ENCODE assay signal across 19 cellular contexts in genomic region chr12:56804684-56805083, GRCh38. TPM values are rescaled to one million over a fixed set of nuclear protein-coding genes. Genes with fewer than 3 reads are reported as not detected.
DNase-seq lines count a peak whose midpoint lies in the region; ATAC-seq, FAIRE-seq and TF ChIP-seq lines count a peak whose summit lies in the region.
"Had no signal": no experiment of that assay in that cellular context is flagged by ENCODE, and none has a peak within 500 bp of the region (broad histone marks: within the 10 kb centered on the region; RNA-seq: fewer than 3 reads in every experiment).

No MANE protein-coding gene starts in this region.

- TF ChIP-seq CTCF in H1 (IDR thresholded peaks at IDR 0.05; ENCODE audit: control extremely low read depth in 1 of 3, insufficient read depth in 1 of 3, low read depth in 1 of 3, low read length in 3 of 3), result no peak
- TF ChIP-seq CTCF in liver (IDR thresholded peaks at IDR 0.05; ENCODE audit: low read depth, low read length, missing input control), result no peak
- TF ChIP-seq CTCF in osteocyte (IDR thresholded peaks at IDR 0.05), result no peak

- no peak overlapping the region for H2AFZ ChIP-seq in H1 (ENCODE audit: low read length)
- H2AFZ ChIP-seq: GM23248 had no signal

- no peak for TF ChIP-seq RAD21 in H1 (IDR thresholded peaks at IDR 0.05 in 1 of 2, conservative IDR thresholded peaks at IDR 0.05 in 1 of 2; ENCODE audit: low read depth in 2 of 2, low read length in 2 of 2)
- TF ChIP-seq RAD21 in liver (IDR thresholded peaks at IDR 0.05), result no peak

- H2BK5ac ChIP-seq in H1 (ENCODE audit: low read depth, low read length), result no peak overlapping the region

- no peak overlapping the region for H2BK15ac ChIP-seq in H1 (ENCODE audit: low read length)

- H3K4me1 Mint-ChIP-seq in osteocyte (ENCODE audit: unreplicated experiment), result no peaks in the 10 kb centered on the region

- no peak overlapping the region for H3K9ac ChIP-seq in H1 (replicated peaks in 1 of 4; ENCODE audit: extremely low read depth in 1 of 4, low read depth in 3 of 4, low read length in 3 of 4)
- no peak overlapping the region for H3K9ac ChIP-seq in liver (ENCODE audit: low read depth in 1 of 2, low read length in 2 of 2)
- H3K9ac ChIP-seq: GM23248 had no signal

- H2BK120ac ChIP-seq in H1 (replicated peaks; ENCODE audit: low read depth, low read length), result no peak overlapping the region

- no peak overlapping the region for H3K14ac ChIP-seq in H1 (ENCODE audit: insufficient read length)

- H4K91ac ChIP-seq in H1 (replicated peaks; ENCODE audit: insufficient read length, low read length), result no peak overlapping the region

- no peak for DNase-seq in H1 (ENCODE audit: low read depth in 1 of 2, low spot score in 2 of 2)
- peak; percentile 79 for DNase-seq in osteocyte (ENCODE audit: extremely low spot score, unreplicated experiment)
- DNase-seq in urothelium cell line (ENCODE audit: low spot score), result no peak
- DNase-seq in GM12892 (ENCODE audit: insufficient read length), result no peak
- no peak for DNase-seq in G401 (ENCODE audit: low spot score)
- DNase-seq: AML-193; Caco-2; CD4-positive, alpha-beta T cell; GDM1; HCEC 1CT had no signal

- H2BK12ac ChIP-seq in H1 (ENCODE audit: low read depth, low read length), result 0 out of 2 replicates have a peak overlapping the region, but pooled peaks have one; percentile 39

- H3K36me3 ChIP-seq in H1 (ENCODE audit: control insufficient read depth in 2 of 4, insufficient read depth in 4 of 4, low read length in 3 of 4) (no peaks in the 10 kb centered on the region), liver (ENCODE audit: control insufficient read depth in 4 of 4, insufficient read depth in 3 of 4, low read depth in 1 of 4, low read length in 3 of 4) (no peaks in the 10 kb centered on the region)

- H3K4me2 ChIP-seq in H1 (ENCODE audit: insufficient read depth in 1 of 2, low read depth in 2 of 2, low read length in 2 of 2), result no peak overlapping the region
- H3K4me2 ChIP-seq: A549 had no signal

- no peak overlapping the region for H4K8ac ChIP-seq in H1 (ENCODE audit: extremely low read depth, insufficient read depth, low read length)

- 79% methylated on average over 6 of the region's 6 CpGs; no CpG with 5 or more reads in 1 of the 2 experiments for WGBS in H1 (ENCODE audit: extremely low coverage in 1 of 2, insufficient coverage in 1 of 2, insufficient read length in 1 of 2, insufficient replicate concordance in 2 of 2, low coverage in 1 of 2, low lambda C conversion rate in 2 of 2, missing lambda C conversion rate in 1 of 2), 2 experiments
- 63% methylated on average over 6 of the region's 6 CpGs for WGBS in liver

- H3K79me2 ChIP-seq in H1 (ENCODE audit: control insufficient read depth in 1 of 2, insufficient read depth in 2 of 2, low read length in 2 of 2), result no peaks in the 10 kb centered on the region

- no peak overlapping the region for H3K4me3 Mint-ChIP-seq in osteocyte (ENCODE audit: unreplicated experiment)
- H3K4me3 Mint-ChIP-seq: CD4-positive, alpha-beta T cell had no signal

- FAIRE-seq in H1 (lab: Jason Lieb, UNC) (no peak), urothelium cell line (lab: Jason Lieb, UNC) (peak; percentile 23), GM12892 (lab: Jason Lieb, UNC) (no peak)
- FAIRE-seq: A549, D721Med, H54 had no signal

- no peak overlapping the region for H3K27ac Mint-ChIP-seq in osteocyte (ENCODE audit: unreplicated experiment)
- H3K27ac Mint-ChIP-seq: CD4-positive, alpha-beta T cell had no signal

- POLR2A ChIA-PET in H1 (lab: Charles Lee; ENCODE audit: partially characterized antibody), result no interaction called here

- peaks cover 9% of the 10 kb centered on the region for H3K27me3 Mint-ChIP-seq in osteocyte (ENCODE audit: unreplicated experiment)
- H3K27me3 Mint-ChIP-seq: CD4-positive, alpha-beta T cell had no signal

- H2AK5ac ChIP-seq in H1 (ENCODE audit: low read depth, low read length), result no peak overlapping the region

- H3K18ac ChIP-seq in H1 (ENCODE audit: extremely low read depth, low read length), result no peak overlapping the region

- CTCF ChIA-PET in H1 (lab: Charles Lee; ENCODE audit: partially characterized antibody), result interaction anchor here (0.6 to 2.2 kb wide), 4 partner anchors 13 to 52 kb away, joined by 5 to 6 read pairs (median 5); partner anchors contain the start of genes HSD17B6 and PRIM1

- H4K5ac ChIP-seq in H1 (ENCODE audit: insufficient read length, low read depth, low read length), result no peak overlapping the region

- H3K23me2 ChIP-seq in H1 (ENCODE audit: low read depth, low read length), result no peaks in the 10 kb centered on the region

- H3K56ac ChIP-seq in H1 (replicated peaks; ENCODE audit: insufficient read length, low read depth, low read length), result no peak overlapping the region

- H3K27ac ChIP-seq in H1 (ENCODE audit: low read depth, low read length), result no peak overlapping the region; the same call in 1 of the 2 replicates
- no peak overlapping the region for H3K27ac ChIP-seq in liver (ENCODE audit: low read depth in 1 of 2, low read length in 2 of 2)
- H3K27ac ChIP-seq: 22Rv1, C4-2B, GM23248 had no signal

- in situ Hi-C loops in G401 (cut with HindIII; ENCODE audit: low sequenced_read_pairs), result no loop called here

- H3K4me3 ChIP-seq in H1 (ENCODE audit: extremely low read depth in 1 of 4, insufficient read depth in 2 of 4, low read depth in 3 of 4, low read length in 4 of 4), result no peak overlapping the region
- H3K4me3 ChIP-seq in liver (ENCODE audit: low read depth in 1 of 3, low read length in 3 of 3), result no peak overlapping the region
- H3K4me3 ChIP-seq: A549, GM23248 had no signal

- no peak for TF ChIP-seq POLR2A in H1 (IDR thresholded peaks at IDR 0.05; ENCODE audit: control extremely low read depth in 1 of 2, low read depth in 2 of 2, low read length in 2 of 2)
- TF ChIP-seq POLR2A in GM12892 (IDR thresholded peaks at IDR 0.05; ENCODE audit: low read depth, low read length), result no peak

- H2BK20ac ChIP-seq in H1 (ENCODE audit: low read length), result no peak overlapping the region

- H3K27me3 ChIP-seq in H1 (replicated peaks in 1 of 4; ENCODE audit: control insufficient read depth in 3 of 4, extremely low read depth in 1 of 4, insufficient read depth in 3 of 4, low read length in 3 of 4), result no peaks in the 10 kb centered on the region
- no peaks in the 10 kb centered on the region for H3K27me3 ChIP-seq in liver (ENCODE audit: control insufficient read depth in 4 of 4, insufficient read depth in 4 of 4, low read length in 3 of 4)

- H3K9me3 Mint-ChIP-seq in osteocyte (ENCODE audit: unreplicated experiment), result no peaks in the 10 kb centered on the region
- H3K9me3 Mint-ChIP-seq: CD4-positive, alpha-beta T cell had no signal

- no peak overlapping the region for H3K23ac ChIP-seq in H1 (ENCODE audit: insufficient read length)

- no peak for ATAC-seq in GM19351 (IDR thresholded peaks at IDR 0.05; ENCODE audit: unreplicated experiment)

- no peaks in the 10 kb centered on the region; a peak in 1 of 7 replicates for H3K4me1 ChIP-seq in H1 (replicated peaks in 1 of 4; ENCODE audit: control insufficient read depth in 3 of 4, insufficient read depth in 4 of 4, low read length in 3 of 4)
- H3K4me1 ChIP-seq in liver (ENCODE audit: control insufficient read depth in 4 of 4, insufficient read depth in 4 of 4, low read length in 3 of 4), result peaks cover 13 to 42% (median 24%) of the 10 kb centered on the region in 4 donors
- H3K4me1 ChIP-seq: Caco-2 had no signal

- H3K79me1 ChIP-seq in H1 (ENCODE audit: low read depth, low read length), result no peaks in the 10 kb centered on the region

- H3K9me3 ChIP-seq in H1 (ENCODE audit: insufficient read depth in 2 of 2, low read depth in 1 of 2, low read length in 1 of 2) (peaks cover 16 to 20% of the 10 kb centered on the region in 2 experiments), liver (ENCODE audit: control insufficient read depth in 4 of 4, low read length in 3 of 4) (no peaks in the 10 kb centered on the region)
- H3K9me3 ChIP-seq: A549 had no signal

- H3K36me3 Mint-ChIP-seq in osteocyte (ENCODE audit: unreplicated experiment), result no peaks in the 10 kb centered on the region

- no peak overlapping the region for H3K4ac ChIP-seq in H1 (replicated peaks; ENCODE audit: insufficient read length, low read depth, low read length)

- no peaks in the 10 kb centered on the region for H4K20me1 ChIP-seq in H1 (replicated peaks in 1 of 2; ENCODE audit: control insufficient read depth in 1 of 2, insufficient read depth in 2 of 2, low read length in 2 of 2)

- TF ChIP-seq EP300 in H1 (IDR thresholded peaks at IDR 0.05; ENCODE audit: borderline replicate concordance in 1 of 2, low read depth in 2 of 2, low read length in 2 of 2), result no peak

TF ChIP-seq in H1, 55 proteins besides CTCF, POLR2A, EP300 and RAD21 (continues in another document):
- no peak for TF ChIP-seq KDM1A (IDR thresholded peaks at IDR 0.05; ENCODE audit: borderline replicate concordance, low read length)

TF ChIP-seq in liver, 16 proteins besides CTCF, POLR2A, EP300 and RAD21 (continues in another document):
- TF ChIP-seq FOXA1 (IDR thresholded peaks at IDR 0.05), result no peak

RNA-seq across cellular contexts. Expression of gene HSD17B6, which starts 41.6 kb away (rescaled TPM):
- total RNA-seq in H1 (2021; fragmentation: NEBNext Ultra II Directional; extraction: Animal tissue kit (Norgen Biotek cat#: 25700)), result 4.2 and 4.9 TPM in 2 replicates
- polyA plus RNA-seq in H1 (2011; rRNA removed), result 2.2 and 4.1 TPM in 2 replicates
- polyA plus RNA-seq in H1 (2011; cell fraction: cytosol; rRNA removed), result 4.7 TPM
- polyA plus RNA-seq in H1 (2011; cell fraction: nucleus; rRNA removed), result 2.5 TPM
- polyA plus RNA-seq in H1 (2012, experiment 1 of 2), result 4.0 to 6.3 TPM (median 4.3 TPM) in 4 replicates
- 1.0 TPM for polyA plus RNA-seq in H1 (2012, experiment 2 of 2)
- 5.2 TPM for polyA plus RNA-seq in H1 (2013, experiment 1 of 2)
- polyA plus RNA-seq in H1 (2013, experiment 2 of 2), result 4.0 TPM
- polyA minus RNA-seq in H1 (2011; rRNA and poly(A)+ RNA removed), result 4.4 and 8.1 TPM in 2 replicates
- 2.3 TPM for polyA minus RNA-seq in H1 (2011; cell fraction: cytosol; rRNA and poly(A)+ RNA removed)
- 2.2 TPM for polyA minus RNA-seq in H1 (2011; cell fraction: nucleus; rRNA and poly(A)+ RNA removed)
- 1,000 to 10,000 TPM in 1 of 2 donors, 1 to 10 TPM in 1; 3.0 to 1,013 TPM for total RNA-seq in liver
- polyA plus RNA-seq in liver, result 100 to 1,000 TPM; 662 to 748 TPM
- total RNA-seq in osteocyte, result 1.1 and 1.3 TPM in 2 replicates
- polyA plus RNA-seq in GM12892 (2012; ENCODE audit: missing spikeins), result 0.91 TPM
- 1.8 and 3.0 TPM in 2 replicates for total RNA-seq in G401 (2014; rRNA removed; shearing (Covaris generic))
- total RNA-seq: CD4-positive, alpha-beta T cell; HT-29 had no signal

RNA-seq across cellular contexts. Expression of gene PRIM1, which starts 52.6 kb away (rescaled TPM):
- 52.4 and 57.9 TPM in 2 replicates for total RNA-seq in H1 (2021; fragmentation: NEBNext Ultra II Directional; extraction: Animal tissue kit (Norgen Biotek cat#: 25700))
- 38.6 and 61.9 TPM in 2 replicates for polyA plus RNA-seq in H1 (2011; rRNA removed)
- polyA plus RNA-seq in H1 (2011; cell fraction: cytosol; rRNA removed), result 52.7 TPM
- 17.3 TPM for polyA plus RNA-seq in H1 (2011; cell fraction: nucleus; rRNA removed)
- polyA plus RNA-seq in H1 (2012, experiment 1 of 2), result 42.6 to 56.6 TPM (median 47.7 TPM) in 4 replicates
- 14.2 TPM for polyA plus RNA-seq in H1 (2012, experiment 2 of 2)
- polyA plus RNA-seq in H1 (2013, experiment 1 of 2), result 52.6 TPM
- polyA plus RNA-seq in H1 (2013, experiment 2 of 2), result 53.4 TPM
- polyA minus RNA-seq in H1 (2011; rRNA and poly(A)+ RNA removed), result 50.7 and 84.2 TPM in 2 replicates
- 28.2 TPM for polyA minus RNA-seq in H1 (2011; cell fraction: cytosol; rRNA and poly(A)+ RNA removed)
- 54.4 TPM for polyA minus RNA-seq in H1 (2011; cell fraction: nucleus; rRNA and poly(A)+ RNA removed)
- 10 to 100 TPM in 1 of 2 donors, 1 to 10 TPM in 1; 7.2 to 24.8 TPM for total RNA-seq in liver
- polyA plus RNA-seq in liver, result 1 to 10 TPM; 2.7 to 3.7 TPM
- total RNA-seq in osteocyte, result 5.6 and 6.2 TPM in 2 replicates
- 48.3 TPM for polyA plus RNA-seq in GM12892 (2012; ENCODE audit: missing spikeins)
- total RNA-seq in G401 (2014; rRNA removed; shearing (Covaris generic)), result 11.9 and 25.5 TPM in 2 replicates
